18 cellular contexts compared by ENCODE assay signal in the genomic region with DNA sequence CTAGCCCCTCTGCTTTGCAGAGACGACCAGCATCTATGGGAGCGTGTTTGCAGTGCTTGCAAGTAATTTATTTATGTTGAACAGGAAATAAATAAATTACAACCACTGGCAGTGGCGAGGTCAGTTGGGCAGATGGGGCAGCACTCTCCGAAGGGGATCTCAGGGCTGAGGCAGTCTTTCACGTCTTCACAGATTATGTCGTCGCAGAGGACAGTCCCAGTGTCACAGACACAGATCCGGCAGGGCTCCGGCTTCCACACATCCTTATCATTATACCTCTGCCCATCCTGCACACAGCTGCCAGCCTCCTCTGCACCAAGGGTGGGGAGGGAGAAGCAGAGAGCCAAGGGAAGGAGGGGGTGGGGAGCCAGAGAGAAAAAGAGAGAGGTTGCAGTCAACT. TPM values are rescaled to one million over a fixed set of nuclear protein-coding genes. Genes with fewer than 3 reads are reported as not detected.
DNase-seq lines count a peak whose midpoint lies in the region; ATAC-seq and TF ChIP-seq lines count a peak whose summit lies in the region.
"Had no signal": no experiment of that assay in that cellular context is flagged by ENCODE, and none has a peak within 500 bp of the region (broad histone marks: within the 10 kb centered on the region; RNA-seq: fewer than 3 reads in every experiment).

No MANE protein-coding gene starts in this region.

- H3K4me3 Mint-ChIP-seq in CD14-positive monocyte, result peak overlapping the region in 1 of 2 donors; percentile 88
- H3K4me3 Mint-ChIP-seq in GM23338, result no peak overlapping the region
- H3K4me3 Mint-ChIP-seq in mesothelial cell of epicardium, result no peak overlapping the region

- no peak for TF ChIP-seq POLR2A in prostate gland (IDR thresholded peaks at IDR 0.05)

- H3K36me3 Mint-ChIP-seq in CD14-positive monocyte, result peaks cover 0 to 3% of the 10 kb centered on the region in 2 donors
- no peaks in the 10 kb centered on the region for H3K36me3 Mint-ChIP-seq in GM23338 (ENCODE audit: low read depth)
- peaks cover 4% of the 10 kb centered on the region for H3K36me3 Mint-ChIP-seq in mesothelial cell of epicardium
- H3K36me3 Mint-ChIP-seq: CD4-positive, alpha-beta memory T cell had no signal

- ATAC-seq in GM23338 (no peak), sciatic nerve (no peak)

- H3K4me1 Mint-ChIP-seq in CD14-positive monocyte (peaks cover 32% of the 10 kb centered on the region), GM23338 (peaks cover 53% of the 10 kb centered on the region), mesothelial cell of epicardium (peaks cover 37% of the 10 kb centered on the region)

- peaks cover 0 to 15% (median 6%) of the 10 kb centered on the region in 7 donors for H3K9me3 Mint-ChIP-seq in CD14-positive monocyte
- H3K9me3 Mint-ChIP-seq in GM23338, result no peaks in the 10 kb centered on the region; the same call in 2 of the 3 replicates
- no peaks in the 10 kb centered on the region for H3K9me3 Mint-ChIP-seq in mesothelial cell of epicardium
- H3K9me3 Mint-ChIP-seq: CD4-positive, alpha-beta memory T cell had no signal

- peaks cover 17% of the 10 kb centered on the region for H4K20me1 ChIP-seq in GM23338 (replicated peaks; ENCODE audit: insufficient read depth)
- no peaks in the 10 kb centered on the region for H4K20me1 ChIP-seq in MM.1S (ENCODE audit: insufficient read depth, low read length)

- no peak overlapping the region for H2AFZ ChIP-seq in GM23338
- no peak overlapping the region for H2AFZ ChIP-seq in MM.1S (ENCODE audit: low read length)

- no peaks in the 10 kb centered on the region for H3K9me2 ChIP-seq in GM23338 (ENCODE audit: insufficient read depth)
- H3K9me2 ChIP-seq in MM.1S (replicated peaks; ENCODE audit: insufficient read depth, low read length), result no peaks in the 10 kb centered on the region

- TF ChIP-seq CTCF in CD14-positive monocyte (IDR thresholded peaks at IDR 0.05) (no peak), GM23338 (conservative IDR thresholded peaks at IDR 0.05; ENCODE audit: low read depth in 2 of 2) (no peak), mesothelial cell of epicardium (IDR thresholded peaks at IDR 0.05; ENCODE audit: unreplicated experiment) (no peak), prostate gland (IDR thresholded peaks at IDR 0.05) (no peak), MM.1S (IDR thresholded peaks at IDR 0.05; ENCODE audit: low read length) (no peak)

- H3K9me3 ChIP-seq in prostate gland, result no peaks in the 10 kb centered on the region
- H3K9me3 ChIP-seq in MM.1S (replicated peaks; ENCODE audit: insufficient read depth, low read length), result no peaks in the 10 kb centered on the region
- H3K9me3 ChIP-seq: BE2C had no signal

- peaks cover 24% of the 10 kb centered on the region for H3F3A ChIP-seq in GM23338 (replicated peaks; ENCODE audit: low read depth)
- H3F3A ChIP-seq in MM.1S (ENCODE audit: insufficient read depth, low read length), result no peaks in the 10 kb centered on the region

- DNase-seq in CD14-positive monocyte (ENCODE audit: low spot score) (peak; percentile 37), GM23338 (ENCODE audit: low spot score) (no peak), mesothelial cell of epicardium (ENCODE audit: low spot score in 2 of 2, unreplicated experiment in 2 of 2) (no peak), sciatic nerve (ENCODE audit: low spot score) (peak; percentile 41), prostate gland (ENCODE audit: low spot score) (no peak), MM.1S (no peak)
- no peak for DNase-seq in activated CD4-positive, alpha-beta T cell treated with anti-CD3 and anti-CD28 coated beads, Interleukin-2, amount 50 U/mL, for 48 hours
- DNase-seq: AML-193; BE2C; Calu3; CD4-positive, alpha-beta memory T cell; COR-L47; DMS53; DMS79 treated with DMSO at 0.1 percent for 48 hours; GF-D8; H7; HCEC 1CT had no signal

- no peak overlapping the region for H3K27ac Mint-ChIP-seq in CD14-positive monocyte
- no peak overlapping the region for H3K27ac Mint-ChIP-seq in GM23338
- peak overlapping the region; percentile 92 for H3K27ac Mint-ChIP-seq in mesothelial cell of epicardium

- H3K36me3 ChIP-seq in GM23338 (ENCODE audit: insufficient read depth), result no peaks in the 10 kb centered on the region
- no peaks in the 10 kb centered on the region for H3K36me3 ChIP-seq in prostate gland
- H3K36me3 ChIP-seq in MM.1S (replicated peaks; ENCODE audit: insufficient read depth, low read length), result no peaks in the 10 kb centered on the region
- H3K36me3 ChIP-seq: BE2C; BLaER1 treated with 17β-estradiol and CSF1 and Interleukin-3, amounts not matched to agents 10 nM and 100 nM had no signal

- H3K27me3 Mint-ChIP-seq in CD14-positive monocyte (ENCODE audit: low read depth in 3 of 3) (peaks cover 78 to 85% (median 81%) of the 10 kb centered on the region in 3 donors), GM23338 (ENCODE audit: insufficient read depth, low read depth, poor library complexity) (peaks cover 76% of the 10 kb centered on the region), mesothelial cell of epicardium (ENCODE audit: low read depth) (peaks cover 27% of the 10 kb centered on the region)

- H3K4me1 ChIP-seq in GM23338 (ENCODE audit: insufficient read depth) (peaks cover 57% of the 10 kb centered on the region), prostate gland (replicated peaks) (peaks cover 16% of the 10 kb centered on the region), MM.1S (ENCODE audit: low read length) (peaks cover 6% of the 10 kb centered on the region; the same call in 1 of the 2 replicates)
- H3K4me1 ChIP-seq: BE2C had no signal

- peaks cover 92% of the 10 kb centered on the region for H3K27me3 ChIP-seq in GM23338 (ENCODE audit: insufficient read depth)
- peaks cover 8% of the 10 kb centered on the region for H3K27me3 ChIP-seq in prostate gland (replicated peaks; ENCODE audit: insufficient read depth)
- H3K27me3 ChIP-seq in MM.1S (replicated peaks; ENCODE audit: insufficient read depth, low read length), result peaks cover 66% of the 10 kb centered on the region

- H3K79me2 ChIP-seq in GM23338 (replicated peaks; ENCODE audit: insufficient read depth) (no peaks in the 10 kb centered on the region), MM.1S (ENCODE audit: low read length) (no peaks in the 10 kb centered on the region)

- H3K27ac ChIP-seq in GM23338 (ENCODE audit: low read depth) (no peak overlapping the region), prostate gland (no peak overlapping the region), MM.1S (ENCODE audit: low read length) (no peak overlapping the region)
- H3K27ac ChIP-seq: BLaER1 treated with 17β-estradiol and CSF1 and Interleukin-3, amounts not matched to agents 10 nM and 100 nM had no signal

- H3K9ac ChIP-seq in MM.1S (ENCODE audit: low read length), result no peak overlapping the region
- H3K9ac ChIP-seq: BLaER1 treated with 17β-estradiol and CSF1 and Interleukin-3, amounts not matched to agents 10 nM and 100 nM had no signal

- H3K4me2 ChIP-seq in GM23338 (no peak overlapping the region; the same call in 1 of the 2 replicates), MM.1S (ENCODE audit: low read depth, low read length) (no peak overlapping the region)
- H3K4me2 ChIP-seq: BLaER1 treated with 17β-estradiol and CSF1 and Interleukin-3, amounts not matched to agents 10 nM and 100 nM had no signal

- 61% methylated on average over 9 of the region's 9 CpGs for WGBS in prostate gland

- peak overlapping the region; percentile 79; the same call in 1 of the 2 replicates for H3K4me3 ChIP-seq in GM23338
- H3K4me3 ChIP-seq in prostate gland, result no peak overlapping the region
- H3K4me3 ChIP-seq in MM.1S (ENCODE audit: low read length), result no peak overlapping the region
- H3K4me3 ChIP-seq: BLaER1 treated with 17β-estradiol and CSF1 and Interleukin-3, amounts not matched to agents 10 nM and 100 nM had no signal

- intact Hi-C loops in CD14-positive monocyte (cut with micrococcal nuclease), result no loop called here
- intact Hi-C loops in sciatic nerve (cut with DNase I), result no loop called here
- intact Hi-C loops in prostate gland (cut with DNase I), result no loop called here

TF ChIP-seq in GM23338, 12 proteins besides CTCF, POLR2A, EP300 and RAD21 (continues in another document):
- TF ChIP-seq STAT1 (IDR thresholded peaks at IDR 0.05; ENCODE audit: unreplicated experiment) (no peak), ZNF331 (CRISPR knock-in tag; IDR thresholded peaks at IDR 0.05; ENCODE audit: low read depth) (no peak), CREB1 (CRISPR knock-in tag; IDR thresholded peaks at IDR 0.05; ENCODE audit: low read depth) (no peak)
- TF ChIP-seq, protein P1, sequence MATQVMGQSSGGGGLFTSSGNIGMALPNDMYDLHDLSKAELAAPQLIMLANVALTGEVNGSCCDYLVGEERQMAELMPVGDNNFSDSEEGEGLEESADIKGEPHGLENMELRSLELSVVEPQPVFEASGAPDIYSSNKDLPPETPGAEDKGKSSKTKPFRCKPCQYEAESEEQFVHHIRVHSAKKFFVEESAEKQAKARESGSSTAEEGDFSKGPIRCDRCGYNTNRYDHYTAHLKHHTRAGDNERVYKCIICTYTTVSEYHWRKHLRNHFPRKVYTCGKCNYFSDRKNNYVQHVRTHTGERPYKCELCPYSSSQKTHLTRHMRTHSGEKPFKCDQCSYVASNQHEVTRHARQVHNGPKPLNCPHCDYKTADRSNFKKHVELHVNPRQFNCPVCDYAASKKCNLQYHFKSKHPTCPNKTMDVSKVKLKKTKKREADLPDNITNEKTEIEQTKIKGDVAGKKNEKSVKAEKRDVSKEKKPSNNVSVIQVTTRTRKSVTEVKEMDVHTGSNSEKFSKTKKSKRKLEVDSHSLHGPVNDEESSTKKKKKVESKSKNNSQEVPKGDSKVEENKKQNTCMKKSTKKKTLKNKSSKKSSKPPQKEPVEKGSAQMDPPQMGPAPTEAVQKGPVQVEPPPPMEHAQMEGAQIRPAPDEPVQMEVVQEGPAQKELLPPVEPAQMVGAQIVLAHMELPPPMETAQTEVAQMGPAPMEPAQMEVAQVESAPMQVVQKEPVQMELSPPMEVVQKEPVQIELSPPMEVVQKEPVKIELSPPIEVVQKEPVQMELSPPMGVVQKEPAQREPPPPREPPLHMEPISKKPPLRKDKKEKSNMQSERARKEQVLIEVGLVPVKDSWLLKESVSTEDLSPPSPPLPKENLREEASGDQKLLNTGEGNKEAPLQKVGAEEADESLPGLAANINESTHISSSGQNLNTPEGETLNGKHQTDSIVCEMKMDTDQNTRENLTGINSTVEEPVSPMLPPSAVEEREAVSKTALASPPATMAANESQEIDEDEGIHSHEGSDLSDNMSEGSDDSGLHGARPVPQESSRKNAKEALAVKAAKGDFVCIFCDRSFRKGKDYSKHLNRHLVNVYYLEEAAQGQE (IDR thresholded peaks at IDR 0.05; ENCODE audit: unreplicated experiment), result no peak

RNA-seq across cellular contexts. Expression of gene COL2A1, which starts 4.5 kb away (rescaled TPM):
- polyA plus RNA-seq in CD14-positive monocyte, result not detected
- total RNA-seq in GM23338 (2014; rRNA removed; shearing (Covaris generic)), result 24.6 and 31.8 TPM in 2 replicates
- 5.9 and 7.0 TPM in 2 replicates for polyA plus RNA-seq in GM23338 (2016; fragmentation: Nextera tagmentation; extraction: Ambion mirVana)
- total RNA-seq in mesothelial cell of epicardium, result 70.9 to 86.4 TPM (median 80.6 TPM) in 3 replicates
- total RNA-seq in sciatic nerve, result not detected
- 1 to 10 TPM in 1 of 2 donors, under 1 TPM in 1; 0.14 to 1.9 TPM for total RNA-seq in prostate gland
- total RNA-seq: CD4-positive, alpha-beta memory T cell had no signal
- polyA plus RNA-seq: CD4-positive, alpha-beta memory T cell had no signal

RNA-seq across cellular contexts. Expression of gene TMEM106C, which starts 36.4 kb away (rescaled TPM):
- polyA plus RNA-seq in CD14-positive monocyte (1 to 10 TPM; 8.7 to 9.7 TPM), GM23338 (2016; fragmentation: Nextera tagmentation; extraction: Ambion mirVana) (37.3 and 43.5 TPM in 2 replicates)
- total RNA-seq in GM23338 (2014; rRNA removed; shearing (Covaris generic)), result 53.4 and 83.7 TPM in 2 replicates
- total RNA-seq in mesothelial cell of epicardium (73.7 to 83.1 TPM (median 80.1 TPM) in 3 replicates), sciatic nerve (47.9 TPM), prostate gland (10 to 100 TPM; 54.6 to 91.1 TPM)

Comparison
In these comparisons a context has a peak if more than half of its experiments do, and no peak if none do; other contexts are left out.
1. DNase-seq: peak in CD14-positive monocyte (single experiment) and sciatic nerve (single experiment); none in GM23338 (single experiment), mesothelial cell of epicardium (0 of 2), prostate gland (single experiment), MM.1S (single experiment) and activated CD4-positive, alpha-beta T cell treated with anti-CD3 and anti-CD28 coated beads, Interleukin-2, amount 50 U/mL, for 48 hours (0 of 2).